7 cellular contexts compared by ENCODE assay signal in the genomic region with DNA sequence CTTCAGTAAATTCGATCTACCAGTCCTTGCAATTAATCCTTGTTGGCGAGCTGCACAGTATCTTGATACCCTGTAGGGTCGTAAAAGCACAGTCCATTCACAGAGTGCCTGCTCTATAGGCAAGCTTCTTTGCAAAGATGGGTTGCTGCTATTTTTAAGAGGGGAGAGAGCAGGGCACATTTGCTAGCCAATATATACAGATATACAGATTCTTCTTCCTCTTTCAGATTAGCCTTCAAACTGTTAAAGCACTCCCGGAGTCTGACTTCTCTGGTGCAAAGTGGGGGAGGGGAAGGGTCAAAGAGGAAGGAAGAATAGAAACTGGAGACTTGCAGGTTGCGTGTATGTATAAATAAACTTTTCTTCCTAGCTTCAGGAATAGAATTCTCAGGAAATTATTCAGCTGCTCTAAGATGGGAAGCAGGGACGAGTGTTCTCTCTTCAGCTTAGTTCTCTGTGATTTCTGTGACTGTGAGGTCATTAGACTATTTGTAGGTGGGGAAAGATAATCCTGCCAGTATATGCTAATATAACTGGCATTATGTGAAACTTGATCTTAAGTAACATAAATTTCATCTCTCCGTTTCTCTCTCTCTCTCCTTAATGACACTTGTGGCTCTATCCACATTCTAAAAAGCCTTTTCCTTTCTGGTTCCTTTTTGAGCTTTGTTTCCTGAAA. TPM values are rescaled to one million over a fixed set of nuclear protein-coding genes. Genes with fewer than 3 reads are reported as not detected.
DNase-seq lines count a peak whose midpoint lies in the region; ATAC-seq lines count a peak whose summit lies in the region.

A gene with protein sequence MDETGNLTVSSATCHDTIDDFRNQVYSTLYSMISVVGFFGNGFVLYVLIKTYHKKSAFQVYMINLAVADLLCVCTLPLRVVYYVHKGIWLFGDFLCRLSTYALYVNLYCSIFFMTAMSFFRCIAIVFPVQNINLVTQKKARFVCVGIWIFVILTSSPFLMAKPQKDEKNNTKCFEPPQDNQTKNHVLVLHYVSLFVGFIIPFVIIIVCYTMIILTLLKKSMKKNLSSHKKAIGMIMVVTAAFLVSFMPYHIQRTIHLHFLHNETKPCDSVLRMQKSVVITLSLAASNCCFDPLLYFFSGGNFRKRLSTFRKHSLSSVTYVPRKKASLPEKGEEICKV (minus strand): TSS at position 242 of the 679 bp plus-strand sequence. CDS start 53,865 bp downstream, outside the sequence.

- ATAC-seq in GM19023 (IDR thresholded peaks at IDR 0.05; ENCODE audit: unreplicated experiment) (peak; percentile 50), HG02973 (IDR thresholded peaks at IDR 0.05; ENCODE audit: unreplicated experiment) (peak; percentile 40), T-helper 17 cell (peak; percentile 11)

- no peak within 1 kb of the TSS for H4K91ac ChIP-seq in neuronal stem cell (ENCODE audit: low read depth, low read length, poor library complexity)

- no peaks in the 10 kb centered on the region for H3K9me3 ChIP-seq in T-helper 17 cell (ENCODE audit: control insufficient read depth, low read length, poor library complexity, severe bottlenecking)
- H3K9me3 ChIP-seq in neuronal stem cell (replicated peaks in 1 of 2; ENCODE audit: control insufficient read depth in 2 of 2, insufficient read depth in 1 of 2, low read depth in 1 of 2, low read length in 2 of 2) = no peaks in the 10 kb centered on the region

- no peak within 1 kb of the TSS for H2BK120ac ChIP-seq in neuronal stem cell (ENCODE audit: low read depth, low read length)

- no peak within 1 kb of the TSS for H3K9ac ChIP-seq in neuronal stem cell (ENCODE audit: low read depth, low read length, poor library complexity)

- DNase-seq in T-helper 17 cell = no peak
- no peak for DNase-seq in neuronal stem cell (ENCODE audit: low spot score)
- DNase-seq in activated effector memory CD4-positive, alpha-beta T cell treated with Interleukin-2 at 50 U/mL for 16 hours = no peak
- DNase-seq in amniotic stem cell (lab: John Stamatoyannopoulos, UW) = no peak
- DNase-seq in DMS153 treated with DMSO at 0.1 percent for 48 hours (lab: John Stamatoyannopoulos, UW; ENCODE audit: unreplicated experiment) = no peak

- H3K27ac Mint-ChIP-seq in T-helper 17 cell = peak within 1 kb of the TSS; percentile 79

- H3K27ac ChIP-seq in neuronal stem cell (replicated peaks; ENCODE audit: low read length) = no peak within 1 kb of the TSS

- no peak within 1 kb of the TSS for H3K4ac ChIP-seq in neuronal stem cell (ENCODE audit: low read length)

- no peak within 1 kb of the TSS for H3K14ac ChIP-seq in neuronal stem cell (ENCODE audit: low read length)

- no peaks in the 10 kb centered on the region for H3K36me3 ChIP-seq in neuronal stem cell (replicated peaks in 1 of 2; ENCODE audit: control insufficient read depth in 2 of 2, insufficient read depth in 2 of 2, low read length in 2 of 2)

- H3K79me1 ChIP-seq in neuronal stem cell (ENCODE audit: low read depth, low read length) = no peaks in the 10 kb centered on the region

- no peak within 1 kb of the TSS for H3K4me2 ChIP-seq in neuronal stem cell (ENCODE audit: insufficient read depth, low read length, poor library complexity, severe bottlenecking)

- no peak within 1 kb of the TSS for H2BK5ac ChIP-seq in neuronal stem cell (ENCODE audit: low read length)

- no peaks in the 10 kb centered on the region for H3K4me1 ChIP-seq in neuronal stem cell (ENCODE audit: control insufficient read depth in 2 of 2, insufficient read depth in 1 of 2, low read depth in 1 of 2, low read length in 2 of 2)

- H3K4me1 Mint-ChIP-seq in T-helper 17 cell = peaks cover 33% of the 10 kb centered on the region

- no peak within 1 kb of the TSS for H4K8ac ChIP-seq in neuronal stem cell (ENCODE audit: low read depth, low read length)

- H3K23ac ChIP-seq in neuronal stem cell (ENCODE audit: low read depth, low read length, poor library complexity) = no peak within 1 kb of the TSS

- no peak within 1 kb of the TSS for H2BK15ac ChIP-seq in neuronal stem cell (ENCODE audit: low read length)

- H3K27me3 Mint-ChIP-seq in T-helper 17 cell = no peaks in the 10 kb centered on the region

- no peaks in the 10 kb centered on the region for H3K36me3 Mint-ChIP-seq in T-helper 17 cell (ENCODE audit: low read depth)

- H2AK5ac ChIP-seq in neuronal stem cell (ENCODE audit: low read depth, low read length) = no peak within 1 kb of the TSS

- H3K4me3 ChIP-seq in neuronal stem cell (ENCODE audit: low read length in 2 of 2) = no peak within 1 kb of the TSS

- peak within 1 kb of the TSS; percentile 75 for H3K4me3 Mint-ChIP-seq in T-helper 17 cell

- no peak within 1 kb of the TSS for H2BK12ac ChIP-seq in neuronal stem cell (ENCODE audit: low read length)

- H3K18ac ChIP-seq in neuronal stem cell (ENCODE audit: low read length) = no peak within 1 kb of the TSS

- H3K27me3 ChIP-seq in neuronal stem cell (ENCODE audit: control insufficient read depth in 3 of 3, insufficient read depth in 3 of 3, low read depth in 1 of 3, low read length in 3 of 3) = no peaks in the 10 kb centered on the region

- peak within 1 kb of the TSS; percentile 29 for H2AFZ ChIP-seq in neuronal stem cell (ENCODE audit: low read length)

- WGBS in neuronal stem cell (ENCODE audit: extremely low coverage in 2 of 2, insufficient read length in 2 of 2, insufficient replicate concordance in 1 of 2), 2 donors = no CpG with 5 or more reads among the region's 7 CpGs

RNA-seq across cellular contexts. Expression of the gene that starts here (rescaled TPM):
- total RNA-seq in T-helper 17 cell = 1 to 10 TPM; 1.9 to 5.5 TPM
- polyA plus RNA-seq in neuronal stem cell (2013, experiment 1 of 2) = 0.07 TPM
- polyA plus RNA-seq in neuronal stem cell (2013, experiment 2 of 2) = 0.06 TPM
